17 cellular contexts compared by ENCODE assay signal in genomic region chr1:88029142-88029541, GRCh38.
DNase-seq lines count a peak whose midpoint lies in the region; ATAC-seq and TF ChIP-seq lines count a peak whose summit lies in the region.
"Had no signal": no experiment of that assay in that cellular context is flagged by ENCODE, and none has a peak within 500 bp of the region (broad histone marks: within the 10 kb centered on the region; RNA-seq: fewer than 3 reads in every experiment).

No MANE protein-coding gene starts in this region.

- H3K9ac ChIP-seq in GM23248, result no peak overlapping the region
- H3K9ac ChIP-seq in PC-3 (ENCODE audit: low read length), result no peak overlapping the region

- H3K9me2 ChIP-seq in GM23248 (ENCODE audit: insufficient read depth) (no peaks in the 10 kb centered on the region), PC-3 (replicated peaks; ENCODE audit: low read length) (no peaks in the 10 kb centered on the region)

- H3K4me3 Mint-ChIP-seq in glutamatergic neuron (ENCODE audit: unreplicated experiment) (no peak overlapping the region), nephron progenitor cell (no peak overlapping the region)

- H3K27ac ChIP-seq in GM23248 (no peak overlapping the region), coronary artery (no peak overlapping the region), PC-3 (ENCODE audit: low read length) (no peak overlapping the region)
- H3K27ac ChIP-seq in effector memory CD4-positive, alpha-beta T cell (ENCODE audit: insufficient read depth, low read length, poor library complexity, severe bottlenecking), result no peak overlapping the region
- H3K27ac ChIP-seq: psoas muscle, vagina had no signal

- H2AFZ ChIP-seq in GM23248 (no peak overlapping the region), PC-3 (ENCODE audit: low read length) (no peak overlapping the region)

- CTCF ChIA-PET in PC-3 (lab: Charles Lee), result interaction anchor here (0.6 kb wide), 2 partner anchors 32 to 42 kb away, joined by 3 read pairs; no protein-coding TSS in a partner anchor

- no TSS peak for BruUV-seq in PC-3 (replicated peaks; lab: Mats Ljungman, UMichigan)

- H3K79me2 ChIP-seq in GM23248 (ENCODE audit: insufficient read depth) (no peaks in the 10 kb centered on the region), PC-3 (ENCODE audit: low read length) (no peaks in the 10 kb centered on the region)

- TF ChIP-seq CTCF in glutamatergic neuron (IDR thresholded peaks at IDR 0.05; ENCODE audit: partially characterized antibody, unreplicated experiment) (peak; percentile 16), nephron progenitor cell (IDR thresholded peaks at IDR 0.05) (peak; percentile 9), coronary artery (IDR thresholded peaks at IDR 0.05) (no peak), PC-3 (conservative IDR thresholded peaks at IDR 0.05; ENCODE audit: low read depth, low read length) (no peak)

- H3K9me3 Mint-ChIP-seq in glutamatergic neuron (ENCODE audit: unreplicated experiment), result no peaks in the 10 kb centered on the region
- peaks cover 19% of the 10 kb centered on the region for H3K9me3 Mint-ChIP-seq in nephron progenitor cell

- H3K4me2 ChIP-seq in GM23248 (ENCODE audit: unreplicated experiment) (no peak overlapping the region), PC-3 (ENCODE audit: low read length) (no peak overlapping the region)

- H3K27ac Mint-ChIP-seq in glutamatergic neuron (ENCODE audit: unreplicated experiment) (no peak overlapping the region), nephron progenitor cell (no peak overlapping the region)

- H3K4me1 ChIP-seq in GM23248 (ENCODE audit: insufficient read depth) (no peaks in the 10 kb centered on the region), PC-3 (ENCODE audit: insufficient read depth, low read length) (no peaks in the 10 kb centered on the region)
- H3K4me1 ChIP-seq in effector memory CD4-positive, alpha-beta T cell (ENCODE audit: control insufficient read depth, insufficient read depth, low read length, poor library complexity, severe bottlenecking), result no peaks in the 10 kb centered on the region
- H3K4me1 ChIP-seq: psoas muscle, vagina had no signal

- H3K4me3 ChIP-seq in GM23248 (no peak overlapping the region), coronary artery (no peak overlapping the region), PC-3 (ENCODE audit: low read length) (no peak overlapping the region)
- H3K4me3 ChIP-seq in effector memory CD4-positive, alpha-beta T cell (ENCODE audit: insufficient read depth, low read depth, low read length, poor library complexity, severe bottlenecking), result no peak overlapping the region
- H3K4me3 ChIP-seq: psoas muscle, vagina had no signal

- H3K9me3 ChIP-seq in GM23248 (ENCODE audit: low read depth) (no peaks in the 10 kb centered on the region), PC-3 (ENCODE audit: low read length) (no peaks in the 10 kb centered on the region)
- H3K9me3 ChIP-seq in effector memory CD4-positive, alpha-beta T cell (ENCODE audit: control insufficient read depth, low read length), result no peaks in the 10 kb centered on the region
- H3K9me3 ChIP-seq: psoas muscle, vagina had no signal

- no peaks in the 10 kb centered on the region for H3F3A ChIP-seq in GM23248 (ENCODE audit: insufficient read depth)
- no peaks in the 10 kb centered on the region for H3F3A ChIP-seq in PC-3 (ENCODE audit: low read length, unreplicated experiment)

- no peak for ATAC-seq in PC-3
- ATAC-seq: psoas muscle, SK-N-SH treated with all-trans-retinoic acid at 6 μM for 48 hours had no signal

- in situ Hi-C loops in GM23248 (cut with MboI), result no loop called here

- POLR2A ChIA-PET in PC-3 (lab: Charles Lee; ENCODE audit: unreplicated experiment), result no interaction called here

- WGBS in GM23248 (ENCODE audit: low coverage in 1 of 2, low lambda C conversion rate in 2 of 2, missing lambda C conversion rate in 2 of 2), 2 experiments, result 52 to 55% methylated on average over 2 of the region's 2 CpGs

- no peaks in the 10 kb centered on the region for H4K20me1 ChIP-seq in GM23248 (ENCODE audit: insufficient read depth)
- H4K20me1 ChIP-seq in PC-3 (ENCODE audit: low read length), result no peaks in the 10 kb centered on the region

- H3K27me3 Mint-ChIP-seq in glutamatergic neuron (ENCODE audit: unreplicated experiment) (no peaks in the 10 kb centered on the region), nephron progenitor cell (ENCODE audit: low read depth, poor library complexity) (peaks cover 8% of the 10 kb centered on the region)

- H3K36me3 ChIP-seq in GM23248 (ENCODE audit: low read depth), result no peaks in the 10 kb centered on the region
- H3K36me3 ChIP-seq in PC-3 (ENCODE audit: low read depth, low read length), result no peaks in the 10 kb centered on the region
- no peaks in the 10 kb centered on the region for H3K36me3 ChIP-seq in effector memory CD4-positive, alpha-beta T cell (ENCODE audit: control insufficient read depth, insufficient read depth, low read length)
- H3K36me3 ChIP-seq: vagina had no signal

- no peaks in the 10 kb centered on the region for H3K27me3 ChIP-seq in GM23248 (replicated peaks; ENCODE audit: insufficient read depth)
- H3K27me3 ChIP-seq in PC-3 (ENCODE audit: low read length), result no peaks in the 10 kb centered on the region
- H3K27me3 ChIP-seq in effector memory CD4-positive, alpha-beta T cell (replicated peaks; ENCODE audit: control insufficient read depth, insufficient read depth, low read length, poor library complexity, severe bottlenecking), result no peaks in the 10 kb centered on the region
- H3K27me3 ChIP-seq: vagina had no signal

- H3K4me1 Mint-ChIP-seq in glutamatergic neuron (ENCODE audit: low read depth, unreplicated experiment) (no peaks in the 10 kb centered on the region), nephron progenitor cell (no peaks in the 10 kb centered on the region)

- H3K36me3 Mint-ChIP-seq in glutamatergic neuron (ENCODE audit: unreplicated experiment) (no peaks in the 10 kb centered on the region), nephron progenitor cell (ENCODE audit: low read depth) (no peaks in the 10 kb centered on the region)

- DNase-seq in GM23248 (peak; percentile 33), RKO (ENCODE audit: low spot score) (peak; percentile 1), glutamatergic neuron (no peak), nephron progenitor cell (no peak), coronary artery (ENCODE audit: low spot score) (no peak), PC-3 (no peak), cerebellar cortex (ENCODE audit: low spot score) (no peak)
- DNase-seq in effector memory CD4-positive, alpha-beta T cell, result no peak
- DNase-seq: central memory CD4-positive, alpha-beta T cell; erythroblast; NCI-H2029 treated with DMSO at 0.1 percent for 48 hours; NK-92 treated with Interleukin-12 subunit alpha and Interleukin-12 subunit beta, amount 100 ng/mL, for 24 hours; psoas muscle; stimulated activated CD4-positive, alpha-beta T cell treated with anti-CD3 and anti-CD28 coated beads, Interleukin-4, amount 100 ng/mL, for 24 hours; stimulated activated naive CD4-positive, alpha-beta T cell had no signal

- intact Hi-C loops in PC-3 (cut with micrococcal nuclease), result no loop called here

Comparison
In these comparisons a context has a peak if more than half of its experiments do, and no peak if none do; other contexts are left out.
1. DNase-seq: peak in GM23248 (single experiment) and RKO (single experiment); none in glutamatergic neuron (single experiment), nephron progenitor cell (single experiment), coronary artery (single experiment), PC-3 (single experiment), cerebellar cortex (single experiment) and effector memory CD4-positive, alpha-beta T cell (0 of 3).
2. CTCF ChIP-seq: peak in glutamatergic neuron (single experiment) and nephron progenitor cell (single experiment); none in coronary artery (single experiment) and PC-3 (single experiment).